ENCODE assay signal across 22 cellular contexts in genomic region chr2:35082072-35082471, GRCh38.
"Had no signal": no experiment of that assay in that cellular context is flagged by ENCODE, and none has a peak within 500 bp of the region (broad histone marks: within the 10 kb centered on the region; RNA-seq: fewer than 3 reads in every experiment).

No MANE protein-coding gene starts in this region.

- ATAC-seq: activated CD8-positive, alpha-beta memory T cell treated with anti-CD3 and anti-CD28 coated beads, Interleukin-2, amount 10 ng/mL, durations not matched to agents 7 days and 5 days; activated naive CD4-positive, alpha-beta T cell treated with anti-CD3 and anti-CD28 coated beads, Interleukin-2, amount 50 U/mL, for 72 hours; activated naive CD8-positive, alpha-beta T cell treated with anti-CD3 and anti-CD28 coated beads, Interleukin-2, amount 50 U/mL, for 24 hours; activated T-cell treated with anti-CD3 and anti-CD28 coated beads, Interleukin-2, amount 50 U/mL, for 4 hours; body of pancreas had no signal

- H3K9me3 Mint-ChIP-seq: activated T-cell treated with anti-CD3 and anti-CD28 coated beads, Interleukin-2, amount 50 U/mL, for 4 hours had no signal

- H3K9me3 ChIP-seq: ascending aorta, body of pancreas, SK-N-SH had no signal

- H3K27me3 ChIP-seq: ascending aorta, body of pancreas had no signal

- H3K4me1 ChIP-seq: ascending aorta, body of pancreas had no signal

- H3K36me3 ChIP-seq: ascending aorta had no signal

- H3K36me3 Mint-ChIP-seq: activated CD8-positive, alpha-beta memory T cell treated with anti-CD3 and anti-CD28 coated beads, Interleukin-2, amount 10 ng/mL, durations not matched to agents 7 days and 5 days; activated naive CD4-positive, alpha-beta T cell treated with anti-CD3 and anti-CD28 coated beads, Interleukin-2, amount 50 U/mL, for 72 hours had no signal

- H3K4me3 ChIP-seq: ascending aorta, body of pancreas, PC-9 had no signal

- H3K27ac ChIP-seq: ascending aorta, body of pancreas, KMS-11, PC-9 had no signal

- H3K27me3 Mint-ChIP-seq: activated CD8-positive, alpha-beta memory T cell treated with anti-CD3 and anti-CD28 coated beads, Interleukin-2, amount 10 ng/mL, durations not matched to agents 7 days and 5 days; activated naive CD8-positive, alpha-beta T cell treated with anti-CD3 and anti-CD28 coated beads, Interleukin-2, amount 50 U/mL, for 24 hours had no signal

- H3K4me3 Mint-ChIP-seq: activated CD8-positive, alpha-beta memory T cell treated with anti-CD3 and anti-CD28 coated beads, Interleukin-2, amount 10 ng/mL, durations not matched to agents 7 days and 5 days; activated naive CD8-positive, alpha-beta T cell treated with anti-CD3 and anti-CD28 coated beads, Interleukin-2, amount 50 U/mL, for 24 hours; activated T-cell treated with anti-CD3 and anti-CD28 coated beads, Interleukin-2, amount 50 U/mL, for 4 hours had no signal

- H3K4me1 Mint-ChIP-seq: activated CD8-positive, alpha-beta memory T cell treated with anti-CD3 and anti-CD28 coated beads, Interleukin-2, amount 10 ng/mL, durations not matched to agents 7 days and 5 days; activated naive CD8-positive, alpha-beta T cell treated with anti-CD3 and anti-CD28 coated beads, Interleukin-2, amount 50 U/mL, for 24 hours had no signal

- H3K27ac Mint-ChIP-seq: activated CD8-positive, alpha-beta memory T cell treated with anti-CD3 and anti-CD28 coated beads, Interleukin-2, amount 10 ng/mL, durations not matched to agents 7 days and 5 days; activated naive CD4-positive, alpha-beta T cell treated with anti-CD3 and anti-CD28 coated beads, Interleukin-2, amount 50 U/mL, for 72 hours; activated naive CD8-positive, alpha-beta T cell treated with anti-CD3 and anti-CD28 coated beads, Interleukin-2, amount 50 U/mL, for 24 hours had no signal

- DNase-seq: activated CD4-positive, alpha-beta T cell treated with anti-CD3 and anti-CD28 coated beads for 48 hours; activated CD4-positive, alpha-beta T cell treated with anti-CD3 and anti-CD28 coated beads, Interleukin-2, amount 50 U/mL, for 48 hours; activated CD4-positive, CD25-positive, alpha-beta regulatory T cell treated with anti-CD3 and anti-CD28 coated beads, Interleukin-2, amount 50 U/mL, for 72 hours; activated CD8-positive, alpha-beta memory T cell treated with anti-CD3 and anti-CD28 coated beads, Interleukin-2, amount 10 ng/mL, durations not matched to agents 7 days and 5 days; activated effector memory CD4-positive, alpha-beta T cell treated with anti-CD3 and anti-CD28 coated beads, Interleukin-2, amount 50 U/mL, for 16 hours; activated naive CD4-positive, alpha-beta T cell treated with Interleukin-2 at 50 U/mL for 16 hours; activated naive CD8-positive, alpha-beta T cell treated with anti-CD3 and anti-CD28 coated beads, Interleukin-2, amount 50 U/mL, for 24 hours; activated T-cell treated with anti-CD3 and anti-CD28 coated beads, Interleukin-2, amount 50 U/mL, for 4 hours; amniotic stem cell; body of pancreas; NCI-H1092; NCI-H1417; NCI-H187; NCI-H2081 treated with DMSO at 0.1 percent for 48 hours; NCI-H446; NCI-H524; PC-9; SK-N-SH; T-helper 1 cell had no signal
